18 cellular contexts compared by ENCODE assay signal in genomic region chr2:18214936-18215335, GRCh38.
A peak's percentile ranks its signal among the peaks of the same experiment; 100 is the strongest.
DNase-seq lines count a peak whose midpoint lies in the region; ATAC-seq, FAIRE-seq and TF ChIP-seq lines count a peak whose summit lies in the region.
"Had no signal": no experiment of that assay in that cellular context is flagged by ENCODE, and none has a peak within 500 bp of the region (broad histone marks: within the 10 kb centered on the region; RNA-seq: fewer than 3 reads in every experiment).

No MANE protein-coding gene starts in this region.

- H3K27ac ChIP-seq in astrocyte (ENCODE audit: low read depth, low read length) (no peak overlapping the region), psoas muscle (no peak overlapping the region), esophagus squamous epithelium (no peak overlapping the region)
- H3K27ac ChIP-seq: PC-9 had no signal

- FAIRE-seq in astrocyte (lab: Jason Lieb, UNC): no peak

- no peak overlapping the region for H3K27ac Mint-ChIP-seq in astrocyte (ENCODE audit: unreplicated experiment)
- H3K27ac Mint-ChIP-seq: CD4-positive, alpha-beta T cell had no signal

- no peak overlapping the region for H3K9ac ChIP-seq in astrocyte (ENCODE audit: low read length)

- peak; percentile 13 for DNase-seq in LHCN-M2 (ENCODE audit: low read depth)
- peak; percentile 55 for DNase-seq in astrocyte (ENCODE audit: low read depth)
- DNase-seq in fibroblast of pulmonary artery (ENCODE audit: low read depth): peak; percentile 11
- no peak for DNase-seq in psoas muscle
- no peak for DNase-seq in esophagus squamous epithelium (lab: John Stamatoyannopoulos, UW)
- no peak for DNase-seq in 8988T
- DNase-seq: BE2C; Calu3; CD4-positive, alpha-beta T cell; KBM-7; NCI-H1048; NCI-H146; NCI-H2081; NCI-H774; PC-9 had no signal

- H3K4me2 ChIP-seq in astrocyte (ENCODE audit: low read length): no peak overlapping the region
- H3K4me2 ChIP-seq: PC-9 had no signal

- no peaks in the 10 kb centered on the region for H3K36me3 Mint-ChIP-seq in astrocyte (ENCODE audit: low read depth, unreplicated experiment)

- H3K36me3 ChIP-seq in astrocyte (ENCODE audit: insufficient read depth, low read length) (no peaks in the 10 kb centered on the region), psoas muscle (ENCODE audit: insufficient read depth in 1 of 2, low read depth in 1 of 2) (no peaks in the 10 kb centered on the region), esophagus squamous epithelium (no peaks in the 10 kb centered on the region)
- H3K36me3 ChIP-seq: BE2C had no signal

- peaks cover 7% of the 10 kb centered on the region for H3K4me1 Mint-ChIP-seq in astrocyte (ENCODE audit: low read depth, unreplicated experiment)

- no peak for TF ChIP-seq POLR2A in esophagus squamous epithelium (IDR thresholded peaks at IDR 0.05)

- no peaks in the 10 kb centered on the region for H3K9me3 Mint-ChIP-seq in astrocyte (ENCODE audit: unreplicated experiment)
- H3K9me3 Mint-ChIP-seq: CD4-positive, alpha-beta T cell had no signal

- H3K27me3 Mint-ChIP-seq in astrocyte (ENCODE audit: low read depth, unreplicated experiment): no peaks in the 10 kb centered on the region

- H3K4me3 ChIP-seq in astrocyte (ENCODE audit: insufficient read depth, low read depth, low read length): no peak overlapping the region
- no peak overlapping the region for H3K4me3 ChIP-seq in fibroblast of pulmonary artery (replicated peaks; ENCODE audit: low read depth, low read length)
- H3K4me3 ChIP-seq in psoas muscle: no peak overlapping the region
- no peak overlapping the region for H3K4me3 ChIP-seq in esophagus squamous epithelium
- H3K4me3 ChIP-seq: PC-9 had no signal

- no peaks in the 10 kb centered on the region for H4K20me1 ChIP-seq in astrocyte (ENCODE audit: insufficient read depth, low read length)

- H3K27me3 ChIP-seq in astrocyte (ENCODE audit: insufficient read depth, low read length): no peaks in the 10 kb centered on the region
- no peaks in the 10 kb centered on the region for H3K27me3 ChIP-seq in psoas muscle (ENCODE audit: insufficient read depth in 3 of 3, low read length in 2 of 3)
- H3K27me3 ChIP-seq in esophagus squamous epithelium: peaks cover 0 to 74% (median 0%) of the 10 kb centered on the region in 4 donors
- H3K27me3 ChIP-seq: BE2C had no signal

- H3K79me2 ChIP-seq in astrocyte (ENCODE audit: insufficient read depth, low read length): no peaks in the 10 kb centered on the region

- H2AFZ ChIP-seq in astrocyte (ENCODE audit: low read depth, low read length): no peak overlapping the region
- H2AFZ ChIP-seq: PC-9 had no signal

- H3K4me1 ChIP-seq in astrocyte (ENCODE audit: insufficient read depth, low read length) (peaks cover 10% of the 10 kb centered on the region), psoas muscle (no peaks in the 10 kb centered on the region), esophagus squamous epithelium (peaks cover 0 to 8% (median 0%) of the 10 kb centered on the region in 3 donors)
- H3K4me1 ChIP-seq: BE2C had no signal

- intact Hi-C loops in psoas muscle (cut with DNase I) (no loop called here), esophagus squamous epithelium (cut with DNase I) (no loop called here)

- TF ChIP-seq CTCF in astrocyte (IDR thresholded peaks at IDR 0.05; ENCODE audit: insufficient read depth, low read depth, low read length): no peak
- no peak for TF ChIP-seq CTCF in fibroblast of pulmonary artery (IDR thresholded peaks at IDR 0.05; ENCODE audit: low read length, missing control alignments)
- TF ChIP-seq CTCF in psoas muscle (IDR thresholded peaks at IDR 0.05): no peak
- TF ChIP-seq CTCF in esophagus squamous epithelium (IDR thresholded peaks at IDR 0.05): no peak

- ATAC-seq in psoas muscle (no peak), GM19035 (IDR thresholded peaks at IDR 0.05; ENCODE audit: unreplicated experiment) (no peak)
- ATAC-seq: HCT116, Right ventricle myocardium inferior had no signal

- no peak overlapping the region for H3K4me3 Mint-ChIP-seq in astrocyte (ENCODE audit: unreplicated experiment)
- H3K4me3 Mint-ChIP-seq: CD4-positive, alpha-beta T cell had no signal

- H3K9me3 ChIP-seq in astrocyte (ENCODE audit: insufficient read depth, low read depth, low read length) (no peaks in the 10 kb centered on the region), psoas muscle (no peaks in the 10 kb centered on the region), esophagus squamous epithelium (no peaks in the 10 kb centered on the region)
- H3K9me3 ChIP-seq: BE2C had no signal

- WGBS in psoas muscle, 3 donors: 89 to 91% (median 89%) methylated on average over 2 of the region's 2 CpGs
- 55 to 68% methylated on average over 2 of the region's 2 CpGs for WGBS in esophagus squamous epithelium, 2 donors

Comparison
In these comparisons a context has a peak if more than half of its experiments do, and no peak if none do; other contexts are left out.
1. DNase-seq: peak in LHCN-M2 (single experiment), astrocyte (single experiment) and fibroblast of pulmonary artery (single experiment); none in psoas muscle (0 of 2), esophagus squamous epithelium (single experiment) and 8988T (single experiment).